In genomic region chr4:67909910-67910905, GRCh38 we compare ENCODE assay signal across 8 cellular contexts.
DNase-seq lines count a peak whose midpoint lies in the region; ATAC-seq and FAIRE-seq lines count a peak whose summit lies in the region.

No MANE protein-coding gene starts in this region.

- peak; percentile 58 for ATAC-seq in GM18519 (IDR thresholded peaks at IDR 0.05; ENCODE audit: low FRiP score, unreplicated experiment)
- no peak for ATAC-seq in GM21447 (IDR thresholded peaks at IDR 0.05; ENCODE audit: unreplicated experiment)
- ATAC-seq in HG03521 (IDR thresholded peaks at IDR 0.05; ENCODE audit: unreplicated experiment), result no peak

- peak; percentile 94 for FAIRE-seq in A204.1 (lab: Jason Lieb, UNC)

- peak; percentile 44 for DNase-seq in RKO (ENCODE audit: low spot score)
- DNase-seq in fibroblast of the conjunctiva (ENCODE audit: low read depth), result peak; percentile 45
- DNase-seq in effector CD8-positive, alpha-beta T cell (lab: John Stamatoyannopoulos, UW), result no peak
- DNase-seq in NK-92 treated with Interleukin-12 subunit alpha and Interleukin-12 subunit beta, amount 100 ng/mL, for 24 hours (lab: John Stamatoyannopoulos, UW), result no peak

Comparison
In these comparisons a context has a peak if more than half of its experiments do, and no peak if none do; other contexts are left out.
1. DNase-seq: peak in RKO (single experiment) and fibroblast of the conjunctiva (single experiment); none in effector CD8-positive, alpha-beta T cell (single experiment) and NK-92 treated with Interleukin-12 subunit alpha and Interleukin-12 subunit beta, amount 100 ng/mL, for 24 hours (single experiment).